1 cellular context compared by ENCODE assay signal in genomic region chr6:73606428-73606827, GRCh38.
TF ChIP-seq lines count a peak whose summit lies in the region.

No MANE protein-coding gene starts in this region.

TF ChIP-seq in K562, 482 proteins besides CTCF, POLR2A, EP300 and RAD21 (continued from another document):
- TF ChIP-seq MITF (IDR thresholded peaks at IDR 0.05) (no peak), ZNF780A (CRISPR knock-in tag; IDR thresholded peaks at IDR 0.05) (no peak), ZNF384 (IDR thresholded peaks at IDR 0.05; ENCODE audit: low read depth, low read length) (no peak), SMAD1 (IDR thresholded peaks at IDR 0.05; ENCODE audit: low read depth, low read length, partially characterized antibody) (no peak), PCBP2 (IDR thresholded peaks at IDR 0.05; ENCODE audit: low read depth, low read length, poor library complexity, severe bottlenecking) (no peak), BHLHE40 (IDR thresholded peaks at IDR 0.05; ENCODE audit: low read length) (no peak), SOX6 (IDR thresholded peaks at IDR 0.05) (no peak), FIP1L1 (IDR thresholded peaks at IDR 0.05; ENCODE audit: low read depth, low read length, poor library complexity, severe bottlenecking) (no peak), MYNN (IDR thresholded peaks at IDR 0.05) (no peak), MYNN (CRISPR knock-in tag; IDR thresholded peaks at IDR 0.05) (no peak), ZNF239 (CRISPR knock-in tag; IDR thresholded peaks at IDR 0.05) (no peak)
- TF ChIP-seq, protein P1, sequence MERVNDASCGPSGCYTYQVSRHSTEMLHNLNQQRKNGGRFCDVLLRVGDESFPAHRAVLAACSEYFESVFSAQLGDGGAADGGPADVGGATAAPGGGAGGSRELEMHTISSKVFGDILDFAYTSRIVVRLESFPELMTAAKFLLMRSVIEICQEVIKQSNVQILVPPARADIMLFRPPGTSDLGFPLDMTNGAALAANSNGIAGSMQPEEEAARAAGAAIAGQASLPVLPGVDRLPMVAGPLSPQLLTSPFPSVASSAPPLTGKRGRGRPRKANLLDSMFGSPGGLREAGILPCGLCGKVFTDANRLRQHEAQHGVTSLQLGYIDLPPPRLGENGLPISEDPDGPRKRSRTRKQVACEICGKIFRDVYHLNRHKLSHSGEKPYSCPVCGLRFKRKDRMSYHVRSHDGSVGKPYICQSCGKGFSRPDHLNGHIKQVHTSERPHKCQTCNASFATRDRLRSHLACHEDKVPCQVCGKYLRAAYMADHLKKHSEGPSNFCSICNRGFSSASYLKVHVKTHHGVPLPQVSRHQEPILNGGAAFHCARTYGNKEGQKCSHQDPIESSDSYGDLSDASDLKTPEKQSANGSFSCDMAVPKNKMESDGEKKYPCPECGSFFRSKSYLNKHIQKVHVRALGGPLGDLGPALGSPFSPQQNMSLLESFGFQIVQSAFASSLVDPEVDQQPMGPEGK (CRISPR knock-in tag; IDR thresholded peaks at IDR 0.05; ENCODE audit: borderline replicate concordance): no peak
